Comparison of ENCODE assay signal across 10 cellular contexts in genomic region chr10:31033166-31033565, GRCh38. TPM values are rescaled to one million over a fixed set of nuclear protein-coding genes. Genes with fewer than 3 reads are reported as not detected.
DNase-seq lines count a peak whose midpoint lies in the region; FAIRE-seq and TF ChIP-seq lines count a peak whose summit lies in the region.
"Had no signal": no experiment of that assay in that cellular context is flagged by ENCODE, and none has a peak within 500 bp of the region (broad histone marks: within the 10 kb centered on the region; RNA-seq: fewer than 3 reads in every experiment).

No MANE protein-coding gene starts in this region.

- H3K4me2 ChIP-seq in BLaER1, result peak overlapping the region; percentile 94; the same call in 1 of the 2 replicates

- FAIRE-seq in frontal cortex (lab: Jason Lieb, UNC), result no peak

- H3K27ac ChIP-seq in BLaER1 (no peak overlapping the region), KOPT-K1 (ENCODE audit: low read depth, low read length, poor library complexity, severe bottlenecking) (peak overlapping the region; percentile 98), neutrophil (peak overlapping the region; percentile 97)

- TF ChIP-seq CTCF in neutrophil (IDR thresholded peaks at IDR 0.05) (no peak), GM20000 (IDR thresholded peaks at IDR 0.05; ENCODE audit: extremely low read depth, missing control alignments) (no peak)

- no peaks in the 10 kb centered on the region for H3K36me3 ChIP-seq in BLaER1
- no peaks in the 10 kb centered on the region for H3K36me3 ChIP-seq in KOPT-K1 (ENCODE audit: insufficient read depth, low read length)
- H3K36me3 ChIP-seq in neutrophil, result no peaks in the 10 kb centered on the region
- H3K36me3 ChIP-seq: adrenal gland had no signal

- H3K9me3 ChIP-seq in BLaER1 (no peaks in the 10 kb centered on the region), KOPT-K1 (ENCODE audit: insufficient read depth, low read length, poor library complexity, severe bottlenecking) (no peaks in the 10 kb centered on the region), neutrophil (no peaks in the 10 kb centered on the region)
- H3K9me3 ChIP-seq: adrenal gland had no signal

- H3K4me1 ChIP-seq in BLaER1 (peaks cover 12% of the 10 kb centered on the region; the same call in 1 of the 2 replicates), neutrophil (ENCODE audit: control insufficient read depth in 1 of 2, insufficient read depth in 1 of 2, low read depth in 1 of 2, low read length in 1 of 2) (peaks cover 33% of the 10 kb centered on the region in 2 experiments)

- H3K9ac ChIP-seq in BLaER1, result no peak overlapping the region

- H3K4me3 ChIP-seq in BLaER1, result no peak overlapping the region
- peak overlapping the region; percentile 97 to 98 for H3K4me3 ChIP-seq in neutrophil (ENCODE audit: low read depth in 1 of 2, low read length in 1 of 2)

- H3K27me3 ChIP-seq in BLaER1 (no peaks in the 10 kb centered on the region), neutrophil (no peaks in the 10 kb centered on the region)
- H3K27me3 ChIP-seq: adrenal gland had no signal

- DNase-seq in cerebellar cortex (ENCODE audit: low spot score) (peak; percentile 9), frontal cortex (ENCODE audit: low spot score in 2 of 2) (no peak), GM20000 (ENCODE audit: low spot score) (no peak), NCI-H1092 treated with DMSO at 0.1 percent for 48 hours (lab: John Stamatoyannopoulos, UW) (no peak)
- no peak for DNase-seq in stimulated activated CD4-positive, alpha-beta T cell treated with anti-CD3 and anti-CD28 coated beads, Interleukin-2, amount 100 ng/mL, for 24 hours
- DNase-seq: NCI-H146 had no signal

- H4K20me1 ChIP-seq in BLaER1, result no peaks in the 10 kb centered on the region

RNA-seq across cellular contexts. Expression of gene ZNF438, which starts 1.5 kb away (rescaled TPM):
- 2.9 TPM for total RNA-seq in frontal cortex
